8 cellular contexts compared by ENCODE assay signal in genomic region chr11:66051766-66052663, GRCh38. TPM values are rescaled to one million over a fixed set of nuclear protein-coding genes. Genes with fewer than 3 reads are reported as not detected.
DNase-seq lines count a peak whose midpoint lies in the region; ATAC-seq, FAIRE-seq and TF ChIP-seq lines count a peak whose summit lies in the region.

Gene SF3B2 (plus strand): TSS chr11:66052364. CDS start chr11:66052385, 21 bp downstream.

- BruUV-seq in endothelial cell of umbilical vein (replicated peaks; lab: Mats Ljungman, UMichigan) = TSS peak; percentile 94

- H3K4me2 ChIP-seq in OCI-LY3 (ENCODE audit: low read length) (peak within 1 kb of the TSS; percentile 96), endothelial cell of umbilical vein (ENCODE audit: insufficient read depth, low read length) (peak within 1 kb of the TSS; percentile 89)

- peak; percentile 92 for ATAC-seq in GM21515 (IDR thresholded peaks at IDR 0.05; ENCODE audit: unreplicated experiment)

- H3K27ac ChIP-seq in OCI-LY3 (ENCODE audit: low read length) (peak within 1 kb of the TSS; percentile 63), endothelial cell of umbilical vein (ENCODE audit: insufficient read depth, low read depth, low read length) (peak within 1 kb of the TSS; percentile 63)

- FAIRE-seq in D721Med (lab: Jason Lieb, UNC) (no peak), endothelial cell of umbilical vein (lab: Jason Lieb, UNC) (peak; percentile 97)

- DNase-seq in D721Med (ENCODE audit: insufficient read length, low spot score) (peak; percentile 87), HuH-7 (ENCODE audit: low spot score) (peak; percentile 91), endothelial cell of umbilical vein (ENCODE audit: low read depth, low spot score) (peak; percentile 99)
- DNase-seq in activated CD8-positive, alpha-beta memory T cell treated with anti-CD3 and anti-CD28 coated beads, Interleukin-2, amount 50 U/mL, for 48 hours = peak; percentile 96
- DNase-seq in stimulated activated CD8-positive, alpha-beta memory T cell treated with anti-CD3 and anti-CD28 coated beads, Interleukin-4, amount 100 ng/mL, for 1 hour (ENCODE audit: low read depth in 2 of 2, low spot score in 1 of 2) = peak; percentile 84 to 92

- CTCF ChIA-PET in endothelial cell of umbilical vein (lab: Charles Lee) = interaction anchor here (0.8 to 4.0 kb wide), 5 partner anchors 16 to 281 kb away, joined by 3 to 16 read pairs (median 3); partner anchors contain the start of gene MUS81

- TF ChIP-seq POLR2A in endothelial cell of umbilical vein (IDR thresholded peaks at IDR 0.05; ENCODE audit: low read depth, low read length) = peak; percentile 88

- H3K9me3 ChIP-seq in OCI-LY3 (ENCODE audit: insufficient read depth, low read length) (no peaks in the 10 kb centered on the region), endothelial cell of umbilical vein (replicated peaks; ENCODE audit: control insufficient read depth, insufficient read depth, low read length) (no peaks in the 10 kb centered on the region), mononuclear cell (ENCODE audit: low read depth, low read length) (no peaks in the 10 kb centered on the region)

- H2AFZ ChIP-seq in OCI-LY3 (ENCODE audit: low read depth, low read length) (peak within 1 kb of the TSS; percentile 19; the same call in 1 of the 2 replicates), endothelial cell of umbilical vein (ENCODE audit: low read depth, low read length) (peak within 1 kb of the TSS; percentile 83)

- no peaks in the 10 kb centered on the region for H3K27me3 ChIP-seq in OCI-LY3 (ENCODE audit: low read depth, low read length)
- H3K27me3 ChIP-seq in endothelial cell of umbilical vein (ENCODE audit: control insufficient read depth in 2 of 2, insufficient read depth in 2 of 2, low read length in 2 of 2) = peaks cover 0 to 1% of the 10 kb centered on the region in 2 experiments
- peaks cover 2% of the 10 kb centered on the region for H3K27me3 ChIP-seq in mononuclear cell (ENCODE audit: insufficient read depth, low read length)

- peaks cover 30% of the 10 kb centered on the region for H3K79me2 ChIP-seq in OCI-LY3 (ENCODE audit: low read length)
- peaks cover 28% of the 10 kb centered on the region for H3K79me2 ChIP-seq in endothelial cell of umbilical vein (ENCODE audit: control insufficient read depth, insufficient read depth, low read length)

- no peaks in the 10 kb centered on the region for H4K20me1 ChIP-seq in OCI-LY3 (ENCODE audit: insufficient read depth, low read length)
- no peaks in the 10 kb centered on the region for H4K20me1 ChIP-seq in endothelial cell of umbilical vein (replicated peaks; ENCODE audit: control insufficient read depth, extremely low read depth, insufficient read depth, low read length)

- intact Hi-C loops in endothelial cell of umbilical vein (cut with micrococcal nuclease) = loop anchor here (1.0 to 5.0 kb wide), 4 partner anchors 16 to 192 kb away; partner anchors contain the start of genes BANF1, C11orf68, DRAP1 and EIF1AD

- no peaks in the 10 kb centered on the region for H3K9me1 ChIP-seq in endothelial cell of umbilical vein (replicated peaks; ENCODE audit: control insufficient read depth, extremely low read depth, insufficient read depth, low read length)

- H3K4me1 ChIP-seq in OCI-LY3 (ENCODE audit: low read length) (peaks cover 17% of the 10 kb centered on the region), endothelial cell of umbilical vein (ENCODE audit: control insufficient read depth, extremely low read depth, insufficient read depth, low read length) (peaks cover 14% of the 10 kb centered on the region), mononuclear cell (ENCODE audit: insufficient read depth, low read length) (peaks cover 23% of the 10 kb centered on the region)

- H3K4me3 ChIP-seq in OCI-LY3 (ENCODE audit: low read length) (peak within 1 kb of the TSS; percentile 94), endothelial cell of umbilical vein (replicated peaks in 1 of 3; ENCODE audit: insufficient read depth in 1 of 3, low read depth in 1 of 3, low read length in 3 of 3) (peak within 1 kb of the TSS; percentile 67 to 93 (median 80)), mononuclear cell (ENCODE audit: low read length) (peak within 1 kb of the TSS; percentile 84)

- TF ChIP-seq CTCF in D721Med (IDR thresholded peaks at IDR 0.05; ENCODE audit: insufficient read depth, missing control alignments) = no peak
- no peak for TF ChIP-seq CTCF in OCI-LY3 (IDR thresholded peaks at IDR 0.05; ENCODE audit: low read depth, low read length)
- TF ChIP-seq CTCF in endothelial cell of umbilical vein (IDR thresholded peaks at IDR 0.05; ENCODE audit: extremely low read depth in 1 of 2, insufficient read depth in 1 of 2, low read depth in 1 of 2, low read length in 2 of 2) = no peak

- POLR2A ChIA-PET in endothelial cell of umbilical vein (lab: Charles Lee) = interaction anchor here (0.6 to 1.1 kb wide), 3 partner anchors 11 to 137 kb away, joined by 3 to 4 read pairs (median 3); partner anchors contain the start of gene BANF1

- H3K36me3 ChIP-seq in OCI-LY3 (replicated peaks; ENCODE audit: low read depth, low read length) (peaks cover 30% of the 10 kb centered on the region), endothelial cell of umbilical vein (ENCODE audit: control insufficient read depth in 2 of 2, extremely low read depth in 1 of 2, insufficient read depth in 2 of 2, low read length in 2 of 2) (peaks cover 13 to 18% of the 10 kb centered on the region in 2 experiments)

- peak within 1 kb of the TSS; percentile 95 for H3K9ac ChIP-seq in OCI-LY3 (ENCODE audit: low read length)
- peak within 1 kb of the TSS; percentile 88 for H3K9ac ChIP-seq in endothelial cell of umbilical vein (replicated peaks; ENCODE audit: extremely low read depth, insufficient read depth, low read length)

- dilution Hi-C loops in endothelial cell of umbilical vein (cut with MboI; ENCODE audit: extremely low pct_ligation_motif_present, low sequenced_read_pairs) = no loop called here

TF ChIP-seq in endothelial cell of umbilical vein, 7 proteins besides CTCF, POLR2A, EP300 and RAD21:
- peak; percentile 52 for TF ChIP-seq MAX (IDR thresholded peaks at IDR 0.05; ENCODE audit: insufficient read depth, insufficient read length)
- no peak for TF ChIP-seq GATA2 (IDR thresholded peaks at IDR 0.05; ENCODE audit: insufficient read depth, insufficient read length, low read depth, low read length)
- peak; percentile 89 for TF ChIP-seq POLR2AphosphoS5 (IDR thresholded peaks at IDR 0.05; ENCODE audit: insufficient read depth, low read depth, low read length)
- TF ChIP-seq FOS (IDR thresholded peaks at IDR 0.05; ENCODE audit: borderline replicate concordance, insufficient read depth, low read length) = no peak
- TF ChIP-seq EZH2 (IDR thresholded peaks at IDR 0.05; ENCODE audit: borderline replicate concordance, low read depth, low read length, severe bottlenecking) = no peak

RNA-seq across cellular contexts. Expression of gene SF3B2, which starts in this region (rescaled TPM):
- total RNA-seq in endothelial cell of umbilical vein (179 and 196 TPM in 2 replicates), mononuclear cell (135 TPM)
- 99.4 and 132 TPM in 2 replicates for polyA plus RNA-seq in endothelial cell of umbilical vein
- 127 and 139 TPM in 2 replicates for polyA plus RNA-seq in endothelial cell of umbilical vein (2011; cell fraction: cytosol; rRNA removed)
- polyA plus RNA-seq in endothelial cell of umbilical vein (2011; cell fraction: nucleus; rRNA removed) = 131 and 143 TPM in 2 replicates
- polyA plus RNA-seq in endothelial cell of umbilical vein (2012) = 160 and 170 TPM in 2 replicates
- 37.8 and 42.4 TPM in 2 replicates for polyA minus RNA-seq in endothelial cell of umbilical vein
- 65.5 TPM for polyA minus RNA-seq in endothelial cell of umbilical vein (2011; cell fraction: cytosol; rRNA and poly(A)+ RNA removed)
- polyA minus RNA-seq in endothelial cell of umbilical vein (2011; cell fraction: nucleus; rRNA and poly(A)+ RNA removed) = 32.6 and 36.4 TPM in 2 replicates

Comparison
In these comparisons a context has a peak if more than half of its experiments do, and no peak if none do; other contexts are left out.
1. Peak in every context shown above with its lines: DNase-seq, ATAC-seq, H3K4me3 ChIP-seq and H3K27ac ChIP-seq.